Comparison of ENCODE assay signal across 8 cellular contexts in the genomic region with DNA sequence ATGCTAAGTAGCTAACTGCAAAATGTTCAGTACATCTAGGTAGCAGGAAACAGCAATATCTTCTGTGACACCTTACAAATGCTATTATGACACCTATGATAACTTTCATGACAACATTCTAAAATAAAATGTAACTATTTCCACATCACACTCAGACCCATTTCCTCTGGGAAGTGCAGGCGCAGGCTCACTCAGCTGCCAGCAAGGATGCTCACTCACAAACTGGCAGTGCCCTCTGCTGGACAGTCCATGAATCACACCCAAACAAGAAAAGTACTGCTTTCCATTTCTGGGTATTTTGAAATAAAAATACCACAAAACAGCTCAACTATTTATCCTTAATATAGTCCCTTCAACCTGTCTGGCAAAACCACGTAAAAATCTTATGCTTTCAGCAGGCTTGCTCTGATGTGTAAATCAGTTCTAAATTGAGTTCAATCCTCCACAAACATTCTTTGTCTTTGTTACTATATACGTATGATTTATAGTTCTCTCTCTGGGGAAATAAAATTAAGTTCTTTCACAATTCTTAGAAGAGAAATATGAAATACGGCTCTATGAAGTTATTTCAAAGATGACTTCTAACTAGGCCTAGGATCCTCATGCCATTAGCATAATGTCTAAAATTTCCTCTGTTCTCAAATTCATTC.
DNase-seq lines count a peak whose midpoint lies in the region; ATAC-seq and TF ChIP-seq lines count a peak whose summit lies in the region.

No MANE protein-coding gene starts in this region.

- TF ChIP-seq CTCF in lower leg skin (IDR thresholded peaks at IDR 0.05), result peak in 1 of 3 donors; percentile 90

- no peak for TF ChIP-seq POLR2A in lower leg skin (IDR thresholded peaks at IDR 0.05)

- H3K4me3 ChIP-seq in lower leg skin (ENCODE audit: low read depth, poor library complexity, severe bottlenecking), result no peak overlapping the region

- intact Hi-C loops in lower leg skin (cut with DNase I; ENCODE audit: low total_unique reads), result loop anchor here (10.0 kb wide), 1 partner anchor 1304 kb away; a partner anchor contains a TSS

- ATAC-seq in HG02588 (IDR thresholded peaks at IDR 0.05; ENCODE audit: unreplicated experiment), result peak; percentile 42

- 18 to 21% methylated on average over 4 of the region's 4 CpGs for WGBS in lower leg skin, 2 donors

- DNase-seq in GM03348 (ENCODE audit: low spot score) (peak; percentile 84), NCI-H2227 (lab: John Stamatoyannopoulos, UW; ENCODE audit: unreplicated experiment) (peak; percentile 74), dedifferentiated amniotic fluid mesenchymal stem cell (ENCODE audit: extremely low spot score) (peak; percentile 90), lower leg skin (ENCODE audit: low spot score in 2 of 2) (peak; percentile 88 to 97), NCI-H128 (lab: John Stamatoyannopoulos, UW; ENCODE audit: unreplicated experiment) (no peak)
- DNase-seq in activated CD4-positive, alpha-beta T cell treated with anti-CD3 and anti-CD28 coated beads for 48 hours, result peak; percentile 77
- DNase-seq in stimulated activated CD4-positive, alpha-beta T cell treated with anti-CD3 and anti-CD28 coated beads, TNF-alpha, amount 100 ng/mL, for 48 hours (ENCODE audit: low read depth in 3 of 3), result peak; percentile 39 to 55 (median 55)
